ENCODE assay signal across 19 cellular contexts in genomic region chr3:28008235-28008634, GRCh38.
DNase-seq lines count a peak whose midpoint lies in the region; ATAC-seq and TF ChIP-seq lines count a peak whose summit lies in the region.
"Had no signal": no experiment of that assay in that cellular context is flagged by ENCODE, and none has a peak within 500 bp of the region (broad histone marks: within the 10 kb centered on the region; RNA-seq: fewer than 3 reads in every experiment).

No MANE protein-coding gene starts in this region.

- H3K79me2 ChIP-seq in GM23248 (ENCODE audit: insufficient read depth) = no peaks in the 10 kb centered on the region

- H3K9ac ChIP-seq in GM23248 = no peak overlapping the region

- H3K27ac ChIP-seq in heart right ventricle (peak overlapping the region in 6 of 10 donors; percentile 13 to 53 (median 32)), right cardiac atrium (ENCODE audit: low read length) (no peak overlapping the region), GM23248 (no peak overlapping the region)
- H3K27ac ChIP-seq: C4-2B, SK-N-MC had no signal

- no peaks in the 10 kb centered on the region for H3K4me1 ChIP-seq in heart right ventricle
- no peaks in the 10 kb centered on the region for H3K4me1 ChIP-seq in right cardiac atrium (ENCODE audit: control insufficient read depth, insufficient read depth, low read length)
- peaks cover 8% of the 10 kb centered on the region for H3K4me1 ChIP-seq in GM23248 (ENCODE audit: insufficient read depth)

- H3K9me2 ChIP-seq in GM23248 (ENCODE audit: insufficient read depth) = no peaks in the 10 kb centered on the region

- H3K9me3 ChIP-seq in heart right ventricle (peaks cover 0 to 16% (median 0%) of the 10 kb centered on the region in 11 donors), right cardiac atrium (ENCODE audit: control insufficient read depth, low read length) (no peaks in the 10 kb centered on the region), GM23248 (ENCODE audit: low read depth) (no peaks in the 10 kb centered on the region)

- H3K4me2 ChIP-seq in GM23248 (ENCODE audit: unreplicated experiment) = no peak overlapping the region
- H3K4me2 ChIP-seq: GM23338 had no signal

- in situ Hi-C loops in GM23248 (cut with MboI) = no loop called here

- no peaks in the 10 kb centered on the region for H3K36me3 ChIP-seq in heart right ventricle
- no peaks in the 10 kb centered on the region for H3K36me3 ChIP-seq in GM23248 (ENCODE audit: low read depth)

- ATAC-seq in heart right ventricle (peak in 5 of 8 donors; percentile 33 to 55 (median 52)), right cardiac atrium (no peak), left ventricle myocardium superior (peak; percentile 67), GM21786 (IDR thresholded peaks at IDR 0.05; ENCODE audit: unreplicated experiment) (no peak), GM18873 (IDR thresholded peaks at IDR 0.05; ENCODE audit: low FRiP score, unreplicated experiment) (no peak)
- ATAC-seq: GM23338, HCT116 had no signal

- H3K4me3 ChIP-seq in heart right ventricle (peak overlapping the region in 1 of 10 donors; percentile 28), right cardiac atrium (ENCODE audit: low read length) (no peak overlapping the region), GM23248 (no peak overlapping the region)
- H3K4me3 ChIP-seq: GM23338, SK-N-MC had no signal

- intact Hi-C loops in heart right ventricle (cut with DNase I) (no loop called here), right cardiac atrium (cut with DNase I) (no loop called here), left ventricle myocardium superior (cut with micrococcal nuclease) (no loop called here)

- no peaks in the 10 kb centered on the region for H4K20me1 ChIP-seq in GM23248 (ENCODE audit: insufficient read depth)

- no peaks in the 10 kb centered on the region for H3F3A ChIP-seq in GM23248 (ENCODE audit: insufficient read depth)

- H3K27me3 ChIP-seq in heart right ventricle (no peaks in the 10 kb centered on the region), right cardiac atrium (ENCODE audit: control insufficient read depth, insufficient read depth) (no peaks in the 10 kb centered on the region), GM23248 (replicated peaks; ENCODE audit: insufficient read depth) (no peaks in the 10 kb centered on the region)

- H2AFZ ChIP-seq in GM23248 = peak overlapping the region; percentile 3; the same call in 1 of the 2 replicates
- H2AFZ ChIP-seq: GM23338 had no signal

- WGBS in heart right ventricle, 2 donors = 54 to 65% methylated on average over 6 of the region's 6 CpGs
- WGBS in right cardiac atrium = 55% methylated on average over 6 of the region's 6 CpGs
- 42 to 50% methylated on average over 6 of the region's 6 CpGs for WGBS in GM23248 (ENCODE audit: low coverage in 1 of 2, low lambda C conversion rate in 2 of 2, missing lambda C conversion rate in 2 of 2), 2 experiments

- TF ChIP-seq CTCF in heart right ventricle (IDR thresholded peaks at IDR 0.05) = no peak

- peak in 1 of 2 donors; percentile 26 for DNase-seq in heart right ventricle
- DNase-seq in right cardiac atrium = no peak
- no peak for DNase-seq in GM23248
- peak; percentile 29 for DNase-seq in OCI-M1 (lab: John Stamatoyannopoulos, UW)
- DNase-seq in left ventricle myocardium superior = no peak
- no peak for DNase-seq in H4 (ENCODE audit: low spot score)
- DNase-seq: DND-41, NCI-H1417, NCI-H187, NCI-H2107, NCI-H510A, NCI-H774, T-helper 1 cell had no signal

Comparison
In these comparisons a context has a peak if more than half of its experiments do, and no peak if none do; other contexts are left out.
1. ATAC-seq: peak in heart right ventricle (5 of 8) and left ventricle myocardium superior (single experiment); none in right cardiac atrium (0 of 2), GM21786 (single experiment) and GM18873 (single experiment).
2. H3K27ac ChIP-seq: peak in heart right ventricle (6 of 10); none in right cardiac atrium (single experiment) and GM23248 (single experiment).